In the genomic region with DNA sequence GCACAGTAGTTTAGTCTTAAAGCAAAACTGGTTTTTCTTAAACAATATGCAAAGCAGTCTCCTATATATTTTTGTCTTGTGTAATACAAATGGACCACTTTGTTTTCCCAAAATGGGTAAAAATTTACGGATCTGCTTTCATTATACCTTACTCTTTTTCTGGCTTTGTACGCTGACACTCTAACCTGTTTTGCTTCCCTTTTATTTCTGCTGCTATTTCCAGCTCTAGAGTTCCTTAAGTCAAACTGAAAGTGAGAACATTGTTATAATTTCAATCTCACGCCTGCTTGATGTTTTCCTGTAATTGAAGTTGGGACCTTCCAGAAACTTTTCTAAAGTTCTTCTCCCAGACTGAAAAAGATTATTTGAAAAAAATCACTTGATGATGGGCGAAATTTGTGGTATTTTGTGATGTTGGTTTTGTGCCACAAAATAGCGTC, we compare ENCODE assay signal across 8 cellular contexts. TPM values are rescaled to one million over a fixed set of nuclear protein-coding genes. Genes with fewer than 3 reads are reported as not detected.
DNase-seq lines count a peak whose midpoint lies in the region; ATAC-seq lines count a peak whose summit lies in the region.

No MANE protein-coding gene starts in this region.

- no peaks in the 10 kb centered on the region for H3K27me3 ChIP-seq in naive thymus-derived CD4-positive, alpha-beta T cell (ENCODE audit: control insufficient read depth in 2 of 2, insufficient read depth in 2 of 2, low read length in 2 of 2)

- no peaks in the 10 kb centered on the region for H3K27me3 Mint-ChIP-seq in T-helper 2 cell treated with Interferon-gamma antibody and Interleukin-4, amounts not matched to agents 5 μg/mL and 100 μg/mL, for 36 hours (ENCODE audit: low read depth)
- H3K27me3 Mint-ChIP-seq in central memory CD8-positive, alpha-beta T cell: no peaks in the 10 kb centered on the region
- H3K27me3 Mint-ChIP-seq in naive thymus-derived CD4-positive, alpha-beta T cell: no peaks in the 10 kb centered on the region

- peak overlapping the region; percentile 93 for H3K27ac ChIP-seq in naive thymus-derived CD4-positive, alpha-beta T cell (ENCODE audit: low read depth, low read length)

- H3K9me3 ChIP-seq in naive thymus-derived CD4-positive, alpha-beta T cell (ENCODE audit: control insufficient read depth in 2 of 3, low read length in 3 of 3): no peaks in the 10 kb centered on the region

- H3K4me1 ChIP-seq in naive thymus-derived CD4-positive, alpha-beta T cell (ENCODE audit: control insufficient read depth in 2 of 2, insufficient read depth in 2 of 2, low read length in 2 of 2): peaks cover 13 to 23% of the 10 kb centered on the region in 2 donors

- peaks cover 29% of the 10 kb centered on the region for H3K4me1 Mint-ChIP-seq in T-helper 2 cell treated with Interferon-gamma antibody and Interleukin-4, amounts not matched to agents 5 μg/mL and 100 μg/mL, for 36 hours (ENCODE audit: low read depth)
- H3K4me1 Mint-ChIP-seq in central memory CD8-positive, alpha-beta T cell: peaks cover 26% of the 10 kb centered on the region
- H3K4me1 Mint-ChIP-seq in naive thymus-derived CD4-positive, alpha-beta T cell: peaks cover 19 to 67% (median 46%) of the 10 kb centered on the region in 7 donors

- H3K4me3 Mint-ChIP-seq in T-helper 2 cell treated with Interferon-gamma antibody and Interleukin-4, amounts not matched to agents 5 μg/mL and 100 μg/mL, for 36 hours: peak overlapping the region; percentile 92
- H3K4me3 Mint-ChIP-seq in central memory CD8-positive, alpha-beta T cell: peak overlapping the region; percentile 91
- peak overlapping the region; percentile 89 to 100 (median 94) for H3K4me3 Mint-ChIP-seq in naive thymus-derived CD4-positive, alpha-beta T cell

- H3K36me3 ChIP-seq in naive thymus-derived CD4-positive, alpha-beta T cell (ENCODE audit: control insufficient read depth in 2 of 3, insufficient read depth in 3 of 3, low read length in 3 of 3): no peaks in the 10 kb centered on the region

- H3K4me3 ChIP-seq in naive thymus-derived CD4-positive, alpha-beta T cell (ENCODE audit: low read length): peak overlapping the region; percentile 92

- POLR2A ChIA-PET in naive thymus-derived CD4-positive, alpha-beta T cell (lab: Charles Lee): interaction anchor here (1.0 to 4.9 kb wide), 20 partner anchors 9 to 795 kb away, joined by 3 to 63 read pairs (median 8); partner anchors contain the start of genes NABP1, STAT1 and STAT4

- no peak for DNase-seq in T-helper 2 cell treated with Interferon-gamma antibody and Interleukin-4, amounts not matched to agents 5 μg/mL and 100 μg/mL, for 36 hours (ENCODE audit: low spot score)
- no peak for DNase-seq in T-helper 2 cell
- peak; percentile 63 to 77 for DNase-seq in Kasumi-1 (lab: John Stamatoyannopoulos, UW)
- DNase-seq in central memory CD8-positive, alpha-beta T cell (ENCODE audit: low spot score in 2 of 2): no peak
- peak in 1 of 9 donors; percentile 14 for DNase-seq in naive thymus-derived CD4-positive, alpha-beta T cell
- DNase-seq in NCI-H2029 (lab: John Stamatoyannopoulos, UW): no peak
- DNase-seq in NCI-H2227 treated with DMSO at 0.1 percent for 48 hours (lab: John Stamatoyannopoulos, UW): no peak
- DNase-seq in activated CD4-positive, alpha-beta T cell treated with anti-CD3 and anti-CD28 coated beads for 1 hour: no peak

- CTCF ChIA-PET in naive thymus-derived CD4-positive, alpha-beta T cell (lab: Charles Lee): interaction anchor here (0.6 to 2.8 kb wide), 4 partner anchors 31 to 274 kb away, joined by 3 to 22 read pairs (median 4); no protein-coding TSS in a partner anchor

- intact Hi-C loops in naive thymus-derived CD4-positive, alpha-beta T cell (cut with micrococcal nuclease): loop anchor here (1.0 to 10.0 kb wide), 14 partner anchors 8 to 1441 kb away; partner anchors contain the start of genes ORMDL1 (in 2 of the 2), PMS1 (in 2 of the 2), WDR75 (in 2 of the 2) and ANKAR (in 1 of the 2)

- ATAC-seq in central memory CD8-positive, alpha-beta T cell (replicated peaks; ENCODE audit: extremely low read depth, poor library complexity, severe bottlenecking): no peak
- ATAC-seq in naive thymus-derived CD4-positive, alpha-beta T cell: no peak

- no peaks in the 10 kb centered on the region for H3K9me3 Mint-ChIP-seq in T-helper 2 cell treated with Interferon-gamma antibody and Interleukin-4, amounts not matched to agents 5 μg/mL and 100 μg/mL, for 36 hours
- H3K9me3 Mint-ChIP-seq in central memory CD8-positive, alpha-beta T cell: no peaks in the 10 kb centered on the region
- H3K9me3 Mint-ChIP-seq in naive thymus-derived CD4-positive, alpha-beta T cell: peaks cover 0 to 8% (median 0%) of the 10 kb centered on the region in 11 donors

- H3K36me3 Mint-ChIP-seq in T-helper 2 cell treated with Interferon-gamma antibody and Interleukin-4, amounts not matched to agents 5 μg/mL and 100 μg/mL, for 36 hours (ENCODE audit: low read depth): peaks cover 30% of the 10 kb centered on the region
- H3K36me3 Mint-ChIP-seq in central memory CD8-positive, alpha-beta T cell (ENCODE audit: insufficient read depth): peaks cover 31% of the 10 kb centered on the region
- H3K36me3 Mint-ChIP-seq in naive thymus-derived CD4-positive, alpha-beta T cell: peaks cover 0 to 17% (median 0%) of the 10 kb centered on the region in 5 donors

- H3K27ac Mint-ChIP-seq in T-helper 2 cell treated with Interferon-gamma antibody and Interleukin-4, amounts not matched to agents 5 μg/mL and 100 μg/mL, for 36 hours: peak overlapping the region; percentile 98
- peak overlapping the region; percentile 95 for H3K27ac Mint-ChIP-seq in central memory CD8-positive, alpha-beta T cell (ENCODE audit: low read depth)
- H3K27ac Mint-ChIP-seq in naive thymus-derived CD4-positive, alpha-beta T cell: peak overlapping the region; percentile 93 to 98 (median 97)

RNA-seq across cellular contexts. Expression of gene GLS, which starts 1.7 kb away (rescaled TPM):
- 100 to 1,000 TPM; 167 to 234 (median 202) TPM for total RNA-seq in naive thymus-derived CD4-positive, alpha-beta T cell
- 10 to 100 TPM; 34.6 to 47.9 TPM for polyA plus RNA-seq in naive thymus-derived CD4-positive, alpha-beta T cell

Comparison
In these comparisons a context has a peak if more than half of its experiments do, and no peak if none do; other contexts are left out.
1. DNase-seq: peak in Kasumi-1 (2 of 2); none in T-helper 2 cell treated with Interferon-gamma antibody and Interleukin-4, amounts not matched to agents 5 μg/mL and 100 μg/mL, for 36 hours (single experiment), T-helper 2 cell (0 of 5), central memory CD8-positive, alpha-beta T cell (0 of 2), NCI-H2029 (single experiment), NCI-H2227 treated with DMSO at 0.1 percent for 48 hours (single experiment) and activated CD4-positive, alpha-beta T cell treated with anti-CD3 and anti-CD28 coated beads for 1 hour (single experiment).
2. Peak in every context shown above with its lines, with median percentiles within 50 percentile points of each other: H3K27ac Mint-ChIP-seq and H3K4me3 Mint-ChIP-seq.